In the genomic region with DNA sequence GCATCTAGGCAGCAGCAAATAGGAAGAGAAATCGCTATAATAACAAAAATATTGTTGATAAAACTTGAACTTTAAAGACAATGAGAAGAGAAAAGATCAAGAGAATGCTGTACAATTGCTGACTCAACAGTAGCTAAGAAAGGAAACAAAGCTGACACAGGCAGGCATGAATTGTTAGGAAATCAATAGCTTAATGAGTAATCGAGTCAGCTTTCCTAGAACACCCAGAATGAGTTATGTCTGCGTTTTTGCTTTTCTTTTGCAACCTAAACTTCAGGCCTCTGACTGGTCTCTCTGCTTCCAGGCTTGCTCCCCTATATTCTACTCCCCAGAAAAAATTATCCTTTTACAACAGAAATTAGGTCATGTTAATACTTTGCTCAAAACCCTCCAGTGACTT, we compare ENCODE assay signal across 13 cellular contexts.
A peak's percentile ranks its signal among the peaks of the same experiment; 100 is the strongest.
DNase-seq lines count a peak whose midpoint lies in the region; ATAC-seq and TF ChIP-seq lines count a peak whose summit lies in the region.
"Had no signal": no experiment of that assay in that cellular context is flagged by ENCODE, and none has a peak within 500 bp of the region (broad histone marks: within the 10 kb centered on the region; RNA-seq: fewer than 3 reads in every experiment).

No MANE protein-coding gene starts in this region.

- H3K4me3 ChIP-seq in PC-3 (ENCODE audit: low read length) (no peak overlapping the region), fibroblast of mammary gland (ENCODE audit: control insufficient read depth, low read depth, low read length) (no peak overlapping the region), neutrophil (ENCODE audit: low read depth in 1 of 2, low read length in 1 of 2) (no peak overlapping the region)

- CTCF ChIA-PET in PC-3 (lab: Charles Lee): no interaction called here

- no peaks in the 10 kb centered on the region for H4K20me1 ChIP-seq in PC-3 (ENCODE audit: low read length)

- no peaks in the 10 kb centered on the region for H3K9me3 ChIP-seq in PC-3 (ENCODE audit: low read length)
- no peaks in the 10 kb centered on the region for H3K9me3 ChIP-seq in neutrophil
- H3K9me3 ChIP-seq: Caco-2 had no signal

- TF ChIP-seq CTCF in PC-3 (conservative IDR thresholded peaks at IDR 0.05; ENCODE audit: low read depth, low read length) (no peak), fibroblast of mammary gland (conservative IDR thresholded peaks at IDR 0.05; ENCODE audit: control insufficient read depth, insufficient read depth, low read depth, low read length) (no peak), neutrophil (IDR thresholded peaks at IDR 0.05) (no peak)

- no peaks in the 10 kb centered on the region for H3K79me2 ChIP-seq in PC-3 (ENCODE audit: low read length)

- no peaks in the 10 kb centered on the region for H3F3A ChIP-seq in PC-3 (ENCODE audit: low read length, unreplicated experiment)

- H2AFZ ChIP-seq in PC-3 (ENCODE audit: low read length): 0 out of 2 replicates have a peak overlapping the region, but pooled peaks have one; percentile 16

- peak overlapping the region; percentile 54 for H3K27ac ChIP-seq in PC-3 (ENCODE audit: low read length)
- peak overlapping the region; percentile 48 for H3K27ac ChIP-seq in neutrophil

- POLR2A ChIA-PET in PC-3 (lab: Charles Lee; ENCODE audit: unreplicated experiment): no interaction called here

- no peaks in the 10 kb centered on the region for H3K36me3 ChIP-seq in PC-3 (ENCODE audit: low read depth, low read length)
- H3K36me3 ChIP-seq in neutrophil: no peaks in the 10 kb centered on the region

- DNase-seq in EH (ENCODE audit: low read depth): peak; percentile 62
- peak; percentile 69 for DNase-seq in PC-3
- peak; percentile 90 for DNase-seq in fibroblast of mammary gland (ENCODE audit: low read depth)
- DNase-seq in D341Med (ENCODE audit: low spot score): no peak
- no peak for DNase-seq in NCI-H187 (lab: John Stamatoyannopoulos, UW)
- DNase-seq: activated CD4-positive, alpha-beta T cell treated with anti-CD3 and anti-CD28 coated beads, Interleukin-2, amount 50 U/mL, for 1 hour; Caco-2; left colon; NCI-H2171 treated with DMSO at 0.1 percent for 48 hours; SIG-M5 had no signal

- intact Hi-C loops in PC-3 (cut with micrococcal nuclease): loop anchor here (1.0 kb wide), 1 partner anchor 9 kb away; no protein-coding TSS in a partner anchor

- no TSS peak for BruUV-seq in PC-3 (replicated peaks; lab: Mats Ljungman, UMichigan)

- H3K4me1 ChIP-seq in PC-3 (ENCODE audit: insufficient read depth, low read length): peaks cover 18% of the 10 kb centered on the region
- peaks cover 0 to 13% of the 10 kb centered on the region in 2 experiments for H3K4me1 ChIP-seq in neutrophil (ENCODE audit: control insufficient read depth in 1 of 2, insufficient read depth in 1 of 2, low read depth in 1 of 2, low read length in 1 of 2)
- H3K4me1 ChIP-seq: Caco-2 had no signal

- H3K4me2 ChIP-seq in PC-3 (ENCODE audit: low read length): peak overlapping the region; percentile 26

- H3K9me2 ChIP-seq in PC-3 (replicated peaks; ENCODE audit: low read length): no peaks in the 10 kb centered on the region

- H3K9ac ChIP-seq in PC-3 (ENCODE audit: low read length): peak overlapping the region; percentile 22; the same call in 1 of the 2 replicates

- H3K27me3 ChIP-seq in PC-3 (ENCODE audit: low read length) (no peaks in the 10 kb centered on the region), neutrophil (peaks cover 3% of the 10 kb centered on the region)

- ATAC-seq in PC-3: peak; percentile 60
- ATAC-seq in HG03520 (IDR thresholded peaks at IDR 0.05; ENCODE audit: unreplicated experiment): no peak
- no peak for ATAC-seq in HG02840 (IDR thresholded peaks at IDR 0.05; ENCODE audit: low FRiP score, unreplicated experiment)
- ATAC-seq: left colon had no signal

Comparison
In these comparisons a context has a peak if more than half of its experiments do, and no peak if none do; other contexts are left out.
1. DNase-seq: peak in EH (single experiment), PC-3 (single experiment) and fibroblast of mammary gland (single experiment); none in D341Med (single experiment) and NCI-H187 (0 of 2).